ENCODE assay signal across 8 cellular contexts in genomic region chr12:121467638-121468403, GRCh38.
DNase-seq lines count a peak whose midpoint lies in the region; FAIRE-seq and TF ChIP-seq lines count a peak whose summit lies in the region.

No MANE protein-coding gene starts in this region.

- no peak for DNase-seq in activated naive CD4-positive, alpha-beta T cell treated with anti-CD3 and anti-CD28 coated beads, Interleukin-2, amount 10 ng/mL, durations not matched to agents 7 days and 5 days
- DNase-seq in activated naive CD4-positive, alpha-beta T cell treated with anti-CD3 and anti-CD28 coated beads, Interleukin-2, amount 50 U/mL, for 16 hours: no peak
- DNase-seq in HT1080 (ENCODE audit: low read depth) (peak; percentile 4), astrocyte of the cerebellum (ENCODE audit: low read depth) (no peak), kidney epithelial cell (ENCODE audit: low read depth) (no peak), A172 (ENCODE audit: low spot score) (no peak), D721Med (ENCODE audit: insufficient read length, low spot score) (no peak)

- peaks cover 4% of the 10 kb centered on the region for H3K27me3 Mint-ChIP-seq in activated naive CD4-positive, alpha-beta T cell treated with anti-CD3 and anti-CD28 coated beads, Interleukin-2, amount 10 ng/mL, durations not matched to agents 7 days and 5 days

- H3K9me3 ChIP-seq in stomach smooth muscle (ENCODE audit: control insufficient read depth in 2 of 2, low read length in 2 of 2): no peaks in the 10 kb centered on the region

- TF ChIP-seq CTCF in astrocyte of the cerebellum (IDR thresholded peaks at IDR 0.05; ENCODE audit: low read depth, low read length, missing control alignments) (no peak), kidney epithelial cell (IDR thresholded peaks at IDR 0.05; ENCODE audit: insufficient read depth, low read length, poor library complexity, severe bottlenecking) (no peak), D721Med (IDR thresholded peaks at IDR 0.05; ENCODE audit: insufficient read depth, missing control alignments) (no peak)

- no peaks in the 10 kb centered on the region for H3K9me3 Mint-ChIP-seq in activated naive CD4-positive, alpha-beta T cell treated with anti-CD3 and anti-CD28 coated beads, Interleukin-2, amount 10 ng/mL, durations not matched to agents 7 days and 5 days

- H3K4me3 ChIP-seq in astrocyte of the cerebellum (ENCODE audit: low read depth, low read length) (peak overlapping the region; percentile 48), kidney epithelial cell (ENCODE audit: low read depth, low read length) (peak overlapping the region; percentile 49), stomach smooth muscle (ENCODE audit: low read length in 2 of 2) (peak overlapping the region; percentile 60 to 76)

- no peak overlapping the region for H3K27ac ChIP-seq in stomach smooth muscle (ENCODE audit: low read length)

- peaks cover 17% of the 10 kb centered on the region for H3K4me1 ChIP-seq in stomach smooth muscle (ENCODE audit: control insufficient read depth, insufficient read depth, low read length)

- H3K4me1 Mint-ChIP-seq in activated naive CD4-positive, alpha-beta T cell treated with anti-CD3 and anti-CD28 coated beads, Interleukin-2, amount 10 ng/mL, durations not matched to agents 7 days and 5 days: peaks cover 34% of the 10 kb centered on the region

- CTCF ChIA-PET in activated naive CD4-positive, alpha-beta T cell treated with anti-CD3 and anti-CD28 coated beads, Interleukin-2, amount 10 ng/mL, durations not matched to agents 7 days and 5 days (lab: Charles Lee): interaction anchor here (1.0 to 1.9 kb wide), 3 partner anchors 9 to 23 kb away, joined by 3 to 16 read pairs (median 5); no protein-coding TSS in a partner anchor

- peak overlapping the region; percentile 46 for H3K4me3 Mint-ChIP-seq in activated naive CD4-positive, alpha-beta T cell treated with anti-CD3 and anti-CD28 coated beads, Interleukin-2, amount 10 ng/mL, durations not matched to agents 7 days and 5 days

- no peak overlapping the region for H3K9ac ChIP-seq in stomach smooth muscle (ENCODE audit: low read length in 2 of 2)

- H3K36me3 Mint-ChIP-seq in activated naive CD4-positive, alpha-beta T cell treated with anti-CD3 and anti-CD28 coated beads, Interleukin-2, amount 10 ng/mL, durations not matched to agents 7 days and 5 days: peaks cover 17% of the 10 kb centered on the region

- in situ Hi-C loops in astrocyte of the cerebellum (cut with HindIII; ENCODE audit: low sequenced_read_pairs): no loop called here

- H3K36me3 ChIP-seq in kidney epithelial cell (ENCODE audit: control insufficient read depth, insufficient read depth, low read length) (no peaks in the 10 kb centered on the region), stomach smooth muscle (ENCODE audit: control insufficient read depth in 2 of 2, insufficient read depth in 2 of 2, low read length in 2 of 2) (no peaks in the 10 kb centered on the region)

- no peak for FAIRE-seq in D721Med (lab: Jason Lieb, UNC)

- H3K27me3 ChIP-seq in kidney epithelial cell (ENCODE audit: control insufficient read depth, insufficient read depth, low read length): no peaks in the 10 kb centered on the region
- H3K27me3 ChIP-seq in stomach smooth muscle (ENCODE audit: control insufficient read depth in 1 of 2, insufficient read depth in 2 of 2, low read length in 2 of 2): no peaks in the 10 kb centered on the region

- peak overlapping the region; percentile 28 for H3K27ac Mint-ChIP-seq in activated naive CD4-positive, alpha-beta T cell treated with anti-CD3 and anti-CD28 coated beads, Interleukin-2, amount 10 ng/mL, durations not matched to agents 7 days and 5 days
